Comparison of ENCODE assay signal across 9 cellular contexts in the genomic region with DNA sequence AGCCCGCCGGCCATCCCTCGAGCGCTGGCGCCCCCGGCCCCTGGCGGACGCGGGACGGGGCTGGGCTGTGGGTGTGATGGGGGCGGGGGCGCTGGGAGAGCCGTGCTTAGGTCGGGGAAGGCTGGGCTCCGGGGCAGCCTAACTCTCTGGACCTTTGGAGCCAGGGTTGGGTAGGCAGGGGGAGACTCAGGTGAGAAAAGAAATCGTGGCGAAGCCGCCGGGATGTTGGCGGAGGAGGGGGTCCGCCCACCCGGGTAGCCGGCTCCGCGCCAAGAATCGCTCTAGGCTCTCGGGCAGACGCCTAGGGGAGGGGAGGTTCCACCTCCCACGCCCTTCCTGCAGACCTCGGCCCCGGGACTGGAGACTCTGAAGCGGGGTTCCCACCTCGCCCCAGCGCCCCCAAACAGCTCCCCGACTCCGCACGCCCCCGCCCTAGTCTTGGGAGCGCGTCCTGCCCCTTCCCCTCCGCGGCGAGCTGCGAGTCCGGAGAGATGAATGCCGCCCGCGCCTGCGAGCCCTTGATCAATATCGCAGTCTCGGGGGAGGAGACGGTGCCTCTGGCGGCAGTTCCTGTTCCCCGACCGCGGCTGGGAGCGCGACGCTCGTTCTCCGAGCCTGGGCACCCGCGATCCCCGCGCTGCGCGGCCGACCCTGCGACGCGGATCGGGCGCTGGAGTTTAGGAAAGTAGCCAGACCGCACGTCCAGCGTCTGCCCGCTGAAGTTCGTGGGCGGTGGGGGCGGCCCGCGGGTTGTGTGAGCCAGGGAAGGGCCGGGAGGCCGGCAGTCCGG. TPM values are rescaled to one million over a fixed set of nuclear protein-coding genes. Genes with fewer than 3 reads are reported as not detected.
DNase-seq lines count a peak whose midpoint lies in the region; ATAC-seq and TF ChIP-seq lines count a peak whose summit lies in the region.
"Had no signal": no experiment of that assay in that cellular context is flagged by ENCODE, and none has a peak within 500 bp of the region (broad histone marks: within the 10 kb centered on the region; RNA-seq: fewer than 3 reads in every experiment).

No MANE protein-coding gene starts in this region.

- peak overlapping the region; percentile 62 for H3K4me3 Mint-ChIP-seq in osteocyte (ENCODE audit: unreplicated experiment)

- peaks cover 2% of the 10 kb centered on the region for H3K4me1 Mint-ChIP-seq in osteocyte (ENCODE audit: unreplicated experiment)

- ATAC-seq in GM19023 (IDR thresholded peaks at IDR 0.05; ENCODE audit: unreplicated experiment) (no peak), GM21515 (IDR thresholded peaks at IDR 0.05; ENCODE audit: unreplicated experiment) (no peak)

- no peak for TF ChIP-seq CTCF in fibroblast of pulmonary artery (IDR thresholded peaks at IDR 0.05; ENCODE audit: low read length, missing control alignments)
- no peak for TF ChIP-seq CTCF in osteocyte (IDR thresholded peaks at IDR 0.05)

- peaks cover 71% of the 10 kb centered on the region for H3K27me3 Mint-ChIP-seq in osteocyte (ENCODE audit: unreplicated experiment)

- DNase-seq in DMS53 treated with DMSO at 0.1 percent for 48 hours (lab: John Stamatoyannopoulos, UW; ENCODE audit: unreplicated experiment) = peak; percentile 30
- peak; percentile 47 for DNase-seq in NCI-H1105 treated with DMSO at 0.1 percent for 48 hours (lab: John Stamatoyannopoulos, UW)
- DNase-seq in activated T-cell treated with anti-CD3 and anti-CD28 coated beads for 4 hours = peak; percentile 7
- DNase-seq in fibroblast of pulmonary artery (ENCODE audit: low read depth) = no peak
- DNase-seq in osteocyte (ENCODE audit: extremely low spot score, unreplicated experiment) = no peak
- no peak for DNase-seq in effector CD8-positive, alpha-beta T cell (lab: John Stamatoyannopoulos, UW)

- peak overlapping the region; percentile 14 for H3K4me3 ChIP-seq in fibroblast of pulmonary artery (replicated peaks; ENCODE audit: low read depth, low read length)

- no peaks in the 10 kb centered on the region for H3K36me3 Mint-ChIP-seq in osteocyte (ENCODE audit: unreplicated experiment)

- H3K9me3 Mint-ChIP-seq in osteocyte (ENCODE audit: unreplicated experiment) = no peaks in the 10 kb centered on the region

- H3K27ac Mint-ChIP-seq in osteocyte (ENCODE audit: unreplicated experiment) = no peak overlapping the region

RNA-seq across cellular contexts. Expression of a gene that starts 0.7 kb away (rescaled TPM):
- not detected in 2 replicates for total RNA-seq in osteocyte
- total RNA-seq: glomerular endothelial cell had no signal

RNA-seq across cellular contexts. Expression of a gene that starts 59.9 kb away (rescaled TPM):
- not detected in 2 replicates for total RNA-seq in osteocyte
- total RNA-seq: glomerular endothelial cell had no signal

Comparison
In these comparisons a context has a peak if more than half of its experiments do, and no peak if none do; other contexts are left out.
1. DNase-seq: peak in DMS53 treated with DMSO at 0.1 percent for 48 hours (single experiment), NCI-H1105 treated with DMSO at 0.1 percent for 48 hours (single experiment) and activated T-cell treated with anti-CD3 and anti-CD28 coated beads for 4 hours (single experiment); none in fibroblast of pulmonary artery (single experiment), osteocyte (single experiment) and effector CD8-positive, alpha-beta T cell (single experiment).